1 cellular context compared by ENCODE assay signal in the genomic region with DNA sequence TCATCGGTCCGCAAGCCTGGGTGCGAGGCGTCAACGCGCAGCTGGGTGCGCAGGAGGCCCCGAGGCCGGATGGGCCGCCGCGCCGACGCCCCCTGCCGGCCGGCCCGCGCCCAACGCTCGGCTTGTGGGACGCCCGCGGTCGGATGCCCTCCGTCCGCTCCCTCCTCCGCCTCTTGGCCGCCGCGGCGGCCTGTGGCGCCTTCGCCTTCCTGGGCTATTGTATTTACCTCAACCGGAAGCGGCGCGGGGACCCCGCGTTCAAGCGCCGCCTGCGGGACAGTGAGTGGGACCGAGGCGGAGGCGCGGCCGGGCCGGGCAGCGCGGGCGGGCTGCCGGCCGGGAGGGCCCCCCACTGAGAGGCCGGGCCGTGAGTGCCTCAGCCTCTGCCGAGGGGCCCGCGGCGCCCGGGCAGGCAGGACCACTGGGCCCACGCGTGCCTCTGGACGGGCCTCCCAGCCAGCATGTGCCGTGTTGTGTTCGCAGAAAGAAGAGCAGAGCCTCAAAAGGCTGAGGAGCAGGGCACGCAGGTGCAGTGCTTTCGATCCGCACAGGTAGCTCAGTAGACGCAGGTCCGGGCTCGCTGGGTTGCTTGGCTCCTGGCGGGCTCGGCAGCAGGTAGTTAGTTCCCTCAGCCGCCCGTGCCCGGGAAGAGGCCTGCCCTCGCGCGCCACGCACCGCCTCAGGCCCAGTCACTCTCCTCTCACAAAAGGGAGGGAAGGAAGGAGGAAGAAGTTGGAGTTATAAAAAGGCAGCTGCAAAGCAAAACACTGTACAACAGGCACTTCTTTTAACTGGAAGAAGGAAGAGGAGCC.
TF ChIP-seq lines count a peak whose summit lies in the region.

Gene TOMM20L, plus strand, starts transcription at position 116 of the 812 bp plus-strand sequence. Its CDS starts 28 bp downstream, at position 144.

TF ChIP-seq in H1, 55 proteins besides CTCF, POLR2A, EP300 and RAD21 (continued from another document):
- TF ChIP-seq KDM1A (IDR thresholded peaks at IDR 0.05; ENCODE audit: borderline replicate concordance, low read length) (peak; percentile 44; the same call in 1 of the 2 replicates), ASH2L (IDR thresholded peaks at IDR 0.05; ENCODE audit: low read length) (peak; percentile 89), POU5F1 (IDR thresholded peaks at IDR 0.05; ENCODE audit: low read depth, low read length) (no peak), SUZ12 (IDR thresholded peaks at IDR 0.05; ENCODE audit: low read length) (no peak), YY1 (IDR thresholded peaks at IDR 0.05; ENCODE audit: low read depth, low read length) (peak; percentile 36; the same call in 1 of the 2 replicates), KDM4A (IDR thresholded peaks at IDR 0.05; ENCODE audit: low read depth, low read length, severe bottlenecking) (peak; percentile 73), TEAD4 (IDR thresholded peaks at IDR 0.05; ENCODE audit: low read depth, low read length) (peak; percentile 50; the same call in 1 of the 2 replicates), SIN3A (conservative IDR thresholded peaks at IDR 0.05 in 1 of 2, IDR thresholded peaks at IDR 0.05 in 1 of 2; ENCODE audit: low read depth in 1 of 2, low read length in 2 of 2) (0 out of 4 replicates have a peak, but pooled peaks of 1 of the 2 experiments have one; percentile 24), EGR1 (IDR thresholded peaks at IDR 0.05; ENCODE audit: borderline replicate concordance, low read depth, low read length) (0 out of 2 replicates have a peak, but pooled peaks have one; percentile 36), NRF1 (IDR thresholded peaks at IDR 0.05; ENCODE audit: low read depth, low read length) (peak; percentile 19; the same call in 1 of the 2 replicates), CHD1 (IDR thresholded peaks at IDR 0.05; ENCODE audit: low read depth, low read length) (no peak), POLR2AphosphoS5 (IDR thresholded peaks at IDR 0.05; ENCODE audit: low read depth, low read length) (peak; percentile 57; the same call in 1 of the 2 replicates), KDM5A (IDR thresholded peaks at IDR 0.05; ENCODE audit: low read length) (no peak), TBP (IDR thresholded peaks at IDR 0.05; ENCODE audit: low read depth, low read length) (no peak), CHD7 (IDR thresholded peaks at IDR 0.05; ENCODE audit: insufficient replicate concordance, low read length) (no peak), PHF8 (conservative IDR thresholded peaks at IDR 0.05; ENCODE audit: low read depth, low read length) (peak; percentile 50), JUND (IDR thresholded peaks at IDR 0.05; ENCODE audit: low read length) (0 out of 2 replicates have a peak, but pooled peaks have one; percentile 5), ZNF274 (IDR thresholded peaks at IDR 0.05; ENCODE audit: borderline replicate concordance, extremely low read depth, low read length) (no peak), RFX5 (IDR thresholded peaks at IDR 0.05; ENCODE audit: borderline replicate concordance, low read depth, low read length) (no peak), RNF2 (IDR thresholded peaks at IDR 0.05; ENCODE audit: borderline replicate concordance, low read depth, low read length, missing control alignments, poor library complexity, severe bottlenecking) (no peak), EZH2 (IDR thresholded peaks at IDR 0.05; ENCODE audit: low read depth, low read length, severe bottlenecking) (no peak), SAP30 (IDR thresholded peaks at IDR 0.05; ENCODE audit: insufficient read depth, insufficient replicate concordance, low read length) (no peak), CREB1 (IDR thresholded peaks at IDR 0.05) (no peak), GABPA (IDR thresholded peaks at IDR 0.05; ENCODE audit: borderline replicate concordance, insufficient read depth, low read length) (peak; percentile 73; the same call in 1 of the 2 replicates), SP2 (IDR thresholded peaks at IDR 0.05; ENCODE audit: low read length) (no peak), NANOG (IDR thresholded peaks at IDR 0.05; ENCODE audit: insufficient read depth, low read depth, low read length, poor library complexity, severe bottlenecking) (no peak), CEBPB (IDR thresholded peaks at IDR 0.05; ENCODE audit: low read depth, low read length) (no peak), SIX5 (IDR thresholded peaks at IDR 0.05; ENCODE audit: low read depth, low read length) (no peak), SIRT6 (IDR thresholded peaks at IDR 0.05; ENCODE audit: low read length) (no peak), CBX5 (IDR thresholded peaks at IDR 0.05; ENCODE audit: low read depth, low read length) (no peak), TAF7 (optimal IDR thresholded peaks at IDR 0.05; ENCODE audit: borderline replicate concordance, low read depth, low read length) (peak; percentile 70), SP1 (IDR thresholded peaks at IDR 0.05; ENCODE audit: low read depth, low read length) (no peak), JUN (IDR thresholded peaks at IDR 0.05; ENCODE audit: low read depth, low read length) (no peak), BACH1 (IDR thresholded peaks at IDR 0.05; ENCODE audit: low read length) (no peak), SP4 (IDR thresholded peaks at IDR 0.05; ENCODE audit: low read length) (peak; percentile 63; the same call in 1 of the 2 replicates), TAF1 (IDR thresholded peaks at IDR 0.05; ENCODE audit: low read depth, low read length) (0 out of 2 replicates have a peak, but pooled peaks have one; percentile 54), CBX8 (IDR thresholded peaks at IDR 0.05; ENCODE audit: borderline replicate concordance, low read depth, low read length) (no peak), BRCA1 (IDR thresholded peaks at IDR 0.05; ENCODE audit: low read depth, low read length) (no peak), CHD2 (IDR thresholded peaks at IDR 0.05; ENCODE audit: low read length) (no peak), FOSL1 (IDR thresholded peaks at IDR 0.05; ENCODE audit: insufficient read depth, low read depth, low read length) (no peak), GTF2F1 (IDR thresholded peaks at IDR 0.05; ENCODE audit: borderline replicate concordance, low read depth, low read length) (no peak), RBBP5 (IDR thresholded peaks at IDR 0.05; ENCODE audit: borderline replicate concordance, low read depth, low read length) (peak; percentile 98), HDAC6 (IDR thresholded peaks at IDR 0.05; ENCODE audit: low read depth, low read length) (no peak), TCF12 (IDR thresholded peaks at IDR 0.05; ENCODE audit: low read depth, low read length) (no peak), CTBP2 (IDR thresholded peaks at IDR 0.05; ENCODE audit: borderline replicate concordance, insufficient read depth, insufficient read length, low read length) (peak; percentile 87), BCL11A (IDR thresholded peaks at IDR 0.05; ENCODE audit: low read depth in 2 of 2, low read length in 2 of 2) (no peak), HDAC2 (IDR thresholded peaks at IDR 0.05; ENCODE audit: borderline replicate concordance in 1 of 2, low read depth in 2 of 2, low read length in 2 of 2) (no peak), SRF (IDR thresholded peaks at IDR 0.05; ENCODE audit: low read depth, low read length) (0 out of 2 replicates have a peak, but pooled peaks have one; percentile 11), MAFK (IDR thresholded peaks at IDR 0.05; ENCODE audit: low read depth, low read length) (no peak)
- TF ChIP-seq, protein P1, sequence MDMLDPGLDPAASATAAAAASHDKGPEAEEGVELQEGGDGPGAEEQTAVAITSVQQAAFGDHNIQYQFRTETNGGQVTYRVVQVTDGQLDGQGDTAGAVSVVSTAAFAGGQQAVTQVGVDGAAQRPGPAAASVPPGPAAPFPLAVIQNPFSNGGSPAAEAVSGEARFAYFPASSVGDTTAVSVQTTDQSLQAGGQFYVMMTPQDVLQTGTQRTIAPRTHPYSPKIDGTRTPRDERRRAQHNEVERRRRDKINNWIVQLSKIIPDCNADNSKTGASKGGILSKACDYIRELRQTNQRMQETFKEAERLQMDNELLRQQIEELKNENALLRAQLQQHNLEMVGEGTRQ (IDR thresholded peaks at IDR 0.05; ENCODE audit: low read length): no peak
- TF ChIP-seq, protein P2, sequence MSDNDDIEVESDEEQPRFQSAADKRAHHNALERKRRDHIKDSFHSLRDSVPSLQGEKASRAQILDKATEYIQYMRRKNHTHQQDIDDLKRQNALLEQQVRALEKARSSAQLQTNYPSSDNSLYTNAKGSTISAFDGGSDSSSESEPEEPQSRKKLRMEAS (IDR thresholded peaks at IDR 0.05): peak; percentile 80; the same call in 1 of the 2 replicates
- TF ChIP-seq, protein P3, sequence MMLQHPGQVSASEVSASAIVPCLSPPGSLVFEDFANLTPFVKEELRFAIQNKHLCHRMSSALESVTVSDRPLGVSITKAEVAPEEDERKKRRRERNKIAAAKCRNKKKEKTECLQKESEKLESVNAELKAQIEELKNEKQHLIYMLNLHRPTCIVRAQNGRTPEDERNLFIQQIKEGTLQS (IDR thresholded peaks at IDR 0.05; ENCODE audit: insufficient read depth, low read depth, low read length): no peak
